ENCODE assay signal across 1 cellular context in genomic region chr1:25932321-25932720, GRCh38.
TF ChIP-seq lines count a peak whose summit lies in the region.

No MANE protein-coding gene starts in this region.

TF ChIP-seq in K562, 482 proteins besides CTCF, POLR2A, EP300 and RAD21 (continued from another document):
- TF ChIP-seq, protein P1, sequence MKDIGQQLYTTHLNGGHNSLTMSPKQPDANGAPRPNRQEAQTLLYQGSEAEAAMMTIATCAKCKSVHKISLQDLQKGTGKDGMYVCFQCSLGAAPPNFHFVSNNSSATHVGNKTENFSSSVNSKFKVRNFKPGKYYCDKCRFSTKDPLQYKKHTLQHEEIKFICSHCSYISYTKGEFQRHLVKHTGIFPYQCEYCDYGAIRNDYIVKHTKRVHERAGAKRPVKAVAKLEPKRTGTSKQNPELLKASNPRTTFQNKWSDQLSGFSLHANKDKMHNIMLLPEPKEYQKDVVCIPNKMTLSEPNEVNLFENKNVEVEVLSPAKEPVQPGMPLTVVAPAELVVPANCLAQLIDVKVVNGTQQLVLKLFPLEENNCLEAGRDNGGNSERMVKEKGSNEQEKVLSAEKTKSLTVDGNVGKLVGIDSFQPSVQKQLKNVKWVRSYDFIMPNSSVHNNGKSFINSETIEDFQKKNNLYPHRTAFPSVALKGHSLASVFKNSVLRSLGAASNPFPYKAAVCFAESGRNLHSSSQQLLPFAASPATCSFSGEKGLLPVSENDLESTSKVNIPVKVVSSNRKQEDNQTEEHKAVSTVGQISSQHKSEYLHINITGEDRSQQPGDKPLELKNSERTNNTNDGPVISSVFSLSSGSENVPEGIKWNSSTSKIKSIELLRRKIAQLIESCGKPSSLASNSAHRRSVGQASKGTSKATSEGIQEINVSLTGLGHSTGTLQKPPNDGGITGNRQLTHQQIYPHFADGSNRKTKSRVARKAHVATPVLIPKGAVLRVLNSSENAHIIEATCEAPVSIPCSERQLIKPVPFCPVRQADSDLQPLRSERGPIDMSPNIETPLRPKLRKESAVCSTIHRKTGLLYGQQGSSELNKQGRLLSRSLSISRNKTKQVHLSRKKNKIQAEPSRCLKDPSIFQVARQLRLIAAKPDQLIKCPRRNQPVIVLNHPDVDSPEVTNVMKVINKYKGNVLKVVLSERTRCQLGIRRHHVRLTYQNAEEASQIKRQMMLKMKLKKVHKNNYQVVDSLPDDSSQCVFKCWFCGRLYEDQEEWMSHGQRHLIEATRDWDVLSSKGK (CRISPR knock-in tag; IDR thresholded peaks at IDR 0.05), result no peak
- TF ChIP-seq ZBTB33 (CRISPR knock-in tag; IDR thresholded peaks at IDR 0.05) (no peak), CSDE1 (IDR thresholded peaks at IDR 0.05) (no peak), KDM4B (IDR thresholded peaks at IDR 0.05; ENCODE audit: borderline replicate concordance in 2 of 2, low read depth in 1 of 2) (no peak)
- TF ChIP-seq, protein P2, sequence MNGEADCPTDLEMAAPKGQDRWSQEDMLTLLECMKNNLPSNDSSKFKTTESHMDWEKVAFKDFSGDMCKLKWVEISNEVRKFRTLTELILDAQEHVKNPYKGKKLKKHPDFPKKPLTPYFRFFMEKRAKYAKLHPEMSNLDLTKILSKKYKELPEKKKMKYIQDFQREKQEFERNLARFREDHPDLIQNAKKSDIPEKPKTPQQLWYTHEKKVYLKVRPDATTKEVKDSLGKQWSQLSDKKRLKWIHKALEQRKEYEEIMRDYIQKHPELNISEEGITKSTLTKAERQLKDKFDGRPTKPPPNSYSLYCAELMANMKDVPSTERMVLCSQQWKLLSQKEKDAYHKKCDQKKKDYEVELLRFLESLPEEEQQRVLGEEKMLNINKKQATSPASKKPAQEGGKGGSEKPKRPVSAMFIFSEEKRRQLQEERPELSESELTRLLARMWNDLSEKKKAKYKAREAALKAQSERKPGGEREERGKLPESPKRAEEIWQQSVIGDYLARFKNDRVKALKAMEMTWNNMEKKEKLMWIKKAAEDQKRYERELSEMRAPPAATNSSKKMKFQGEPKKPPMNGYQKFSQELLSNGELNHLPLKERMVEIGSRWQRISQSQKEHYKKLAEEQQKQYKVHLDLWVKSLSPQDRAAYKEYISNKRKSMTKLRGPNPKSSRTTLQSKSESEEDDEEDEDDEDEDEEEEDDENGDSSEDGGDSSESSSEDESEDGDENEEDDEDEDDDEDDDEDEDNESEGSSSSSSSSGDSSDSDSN (IDR thresholded peaks at IDR 0.05; ENCODE audit: borderline replicate concordance in 1 of 2, low read depth in 2 of 2, low read length in 2 of 2), result no peak
- TF ChIP-seq, protein P3, sequence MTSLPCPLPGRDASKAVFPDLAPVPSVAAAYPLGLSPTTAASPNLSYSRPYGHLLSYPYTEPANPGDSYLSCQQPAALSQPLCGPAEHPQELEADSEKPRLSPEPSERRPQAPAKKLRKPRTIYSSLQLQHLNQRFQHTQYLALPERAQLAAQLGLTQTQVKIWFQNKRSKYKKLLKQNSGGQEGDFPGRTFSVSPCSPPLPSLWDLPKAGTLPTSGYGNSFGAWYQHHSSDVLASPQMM (CRISPR knock-in tag; IDR thresholded peaks at IDR 0.05), result no peak
TF ChIP-seq in K562: peak in this region for 0.
